ENCODE assay signal across 1 cellular context in the genomic region with DNA sequence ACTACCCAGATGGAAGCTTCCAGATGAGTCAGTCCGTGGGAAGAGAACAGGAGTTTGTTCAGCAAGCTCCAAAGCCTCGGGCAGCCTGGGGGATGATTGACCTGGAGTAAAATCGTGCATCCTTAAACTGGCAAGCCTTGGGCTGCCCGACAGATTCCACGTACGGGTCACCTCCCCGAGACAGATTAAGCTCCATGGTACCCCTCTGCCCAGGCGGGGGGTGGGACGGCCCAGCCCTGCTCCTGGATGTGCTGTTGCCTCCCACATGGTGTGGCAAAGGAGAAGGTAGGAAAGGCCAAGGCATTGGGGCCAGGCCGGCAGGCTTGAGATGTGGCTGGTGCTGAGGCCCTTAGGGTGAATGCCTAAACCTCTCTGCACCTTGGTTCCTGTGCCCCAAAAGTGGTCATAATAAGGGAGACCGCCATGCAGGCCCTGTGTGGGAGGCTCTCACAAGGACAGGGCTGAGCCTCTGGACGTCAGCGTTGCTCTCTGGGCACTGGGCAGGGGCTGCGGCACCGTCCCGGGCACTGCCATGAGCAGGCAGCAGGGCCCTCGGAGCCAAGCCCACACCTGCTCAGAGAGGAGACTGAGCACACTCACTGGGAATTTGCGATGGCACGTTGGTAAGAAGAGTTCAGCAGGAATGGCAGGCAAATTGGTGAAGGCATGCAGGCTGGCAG.
TF ChIP-seq lines count a peak whose summit lies in the region.

No MANE protein-coding gene starts in this region.

TF ChIP-seq in H1, 55 proteins besides CTCF, POLR2A, EP300 and RAD21 (continued from another document):
- TF ChIP-seq, protein P1, sequence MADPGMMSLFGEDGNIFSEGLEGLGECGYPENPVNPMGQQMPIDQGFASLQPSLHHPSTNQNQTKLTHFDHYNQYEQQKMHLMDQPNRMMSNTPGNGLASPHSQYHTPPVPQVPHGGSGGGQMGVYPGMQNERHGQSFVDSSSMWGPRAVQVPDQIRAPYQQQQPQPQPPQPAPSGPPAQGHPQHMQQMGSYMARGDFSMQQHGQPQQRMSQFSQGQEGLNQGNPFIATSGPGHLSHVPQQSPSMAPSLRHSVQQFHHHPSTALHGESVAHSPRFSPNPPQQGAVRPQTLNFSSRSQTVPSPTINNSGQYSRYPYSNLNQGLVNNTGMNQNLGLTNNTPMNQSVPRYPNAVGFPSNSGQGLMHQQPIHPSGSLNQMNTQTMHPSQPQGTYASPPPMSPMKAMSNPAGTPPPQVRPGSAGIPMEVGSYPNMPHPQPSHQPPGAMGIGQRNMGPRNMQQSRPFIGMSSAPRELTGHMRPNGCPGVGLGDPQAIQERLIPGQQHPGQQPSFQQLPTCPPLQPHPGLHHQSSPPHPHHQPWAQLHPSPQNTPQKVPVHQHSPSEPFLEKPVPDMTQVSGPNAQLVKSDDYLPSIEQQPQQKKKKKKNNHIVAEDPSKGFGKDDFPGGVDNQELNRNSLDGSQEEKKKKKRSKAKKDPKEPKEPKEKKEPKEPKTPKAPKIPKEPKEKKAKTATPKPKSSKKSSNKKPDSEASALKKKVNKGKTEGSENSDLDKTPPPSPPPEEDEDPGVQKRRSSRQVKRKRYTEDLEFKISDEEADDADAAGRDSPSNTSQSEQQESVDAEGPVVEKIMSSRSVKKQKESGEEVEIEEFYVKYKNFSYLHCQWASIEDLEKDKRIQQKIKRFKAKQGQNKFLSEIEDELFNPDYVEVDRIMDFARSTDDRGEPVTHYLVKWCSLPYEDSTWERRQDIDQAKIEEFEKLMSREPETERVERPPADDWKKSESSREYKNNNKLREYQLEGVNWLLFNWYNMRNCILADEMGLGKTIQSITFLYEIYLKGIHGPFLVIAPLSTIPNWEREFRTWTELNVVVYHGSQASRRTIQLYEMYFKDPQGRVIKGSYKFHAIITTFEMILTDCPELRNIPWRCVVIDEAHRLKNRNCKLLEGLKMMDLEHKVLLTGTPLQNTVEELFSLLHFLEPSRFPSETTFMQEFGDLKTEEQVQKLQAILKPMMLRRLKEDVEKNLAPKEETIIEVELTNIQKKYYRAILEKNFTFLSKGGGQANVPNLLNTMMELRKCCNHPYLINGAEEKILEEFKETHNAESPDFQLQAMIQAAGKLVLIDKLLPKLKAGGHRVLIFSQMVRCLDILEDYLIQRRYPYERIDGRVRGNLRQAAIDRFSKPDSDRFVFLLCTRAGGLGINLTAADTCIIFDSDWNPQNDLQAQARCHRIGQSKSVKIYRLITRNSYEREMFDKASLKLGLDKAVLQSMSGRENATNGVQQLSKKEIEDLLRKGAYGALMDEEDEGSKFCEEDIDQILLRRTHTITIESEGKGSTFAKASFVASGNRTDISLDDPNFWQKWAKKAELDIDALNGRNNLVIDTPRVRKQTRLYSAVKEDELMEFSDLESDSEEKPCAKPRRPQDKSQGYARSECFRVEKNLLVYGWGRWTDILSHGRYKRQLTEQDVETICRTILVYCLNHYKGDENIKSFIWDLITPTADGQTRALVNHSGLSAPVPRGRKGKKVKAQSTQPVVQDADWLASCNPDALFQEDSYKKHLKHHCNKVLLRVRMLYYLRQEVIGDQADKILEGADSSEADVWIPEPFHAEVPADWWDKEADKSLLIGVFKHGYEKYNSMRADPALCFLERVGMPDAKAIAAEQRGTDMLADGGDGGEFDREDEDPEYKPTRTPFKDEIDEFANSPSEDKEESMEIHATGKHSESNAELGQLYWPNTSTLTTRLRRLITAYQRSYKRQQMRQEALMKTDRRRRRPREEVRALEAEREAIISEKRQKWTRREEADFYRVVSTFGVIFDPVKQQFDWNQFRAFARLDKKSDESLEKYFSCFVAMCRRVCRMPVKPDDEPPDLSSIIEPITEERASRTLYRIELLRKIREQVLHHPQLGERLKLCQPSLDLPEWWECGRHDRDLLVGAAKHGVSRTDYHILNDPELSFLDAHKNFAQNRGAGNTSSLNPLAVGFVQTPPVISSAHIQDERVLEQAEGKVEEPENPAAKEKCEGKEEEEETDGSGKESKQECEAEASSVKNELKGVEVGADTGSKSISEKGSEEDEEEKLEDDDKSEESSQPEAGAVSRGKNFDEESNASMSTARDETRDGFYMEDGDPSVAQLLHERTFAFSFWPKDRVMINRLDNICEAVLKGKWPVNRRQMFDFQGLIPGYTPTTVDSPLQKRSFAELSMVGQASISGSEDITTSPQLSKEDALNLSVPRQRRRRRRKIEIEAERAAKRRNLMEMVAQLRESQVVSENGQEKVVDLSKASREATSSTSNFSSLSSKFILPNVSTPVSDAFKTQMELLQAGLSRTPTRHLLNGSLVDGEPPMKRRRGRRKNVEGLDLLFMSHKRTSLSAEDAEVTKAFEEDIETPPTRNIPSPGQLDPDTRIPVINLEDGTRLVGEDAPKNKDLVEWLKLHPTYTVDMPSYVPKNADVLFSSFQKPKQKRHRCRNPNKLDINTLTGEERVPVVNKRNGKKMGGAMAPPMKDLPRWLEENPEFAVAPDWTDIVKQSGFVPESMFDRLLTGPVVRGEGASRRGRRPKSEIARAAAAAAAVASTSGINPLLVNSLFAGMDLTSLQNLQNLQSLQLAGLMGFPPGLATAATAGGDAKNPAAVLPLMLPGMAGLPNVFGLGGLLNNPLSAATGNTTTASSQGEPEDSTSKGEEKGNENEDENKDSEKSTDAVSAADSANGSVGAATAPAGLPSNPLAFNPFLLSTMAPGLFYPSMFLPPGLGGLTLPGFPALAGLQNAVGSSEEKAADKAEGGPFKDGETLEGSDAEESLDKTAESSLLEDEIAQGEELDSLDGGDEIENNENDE (IDR thresholded peaks at IDR 0.05; ENCODE audit: insufficient replicate concordance, low read length): no peak
- TF ChIP-seq SRF (IDR thresholded peaks at IDR 0.05; ENCODE audit: low read depth, low read length) (no peak), POU5F1 (IDR thresholded peaks at IDR 0.05; ENCODE audit: low read depth, low read length) (no peak), ASH2L (IDR thresholded peaks at IDR 0.05; ENCODE audit: low read length) (no peak), BACH1 (IDR thresholded peaks at IDR 0.05; ENCODE audit: low read length) (no peak), RXRA (IDR thresholded peaks at IDR 0.05; ENCODE audit: insufficient read depth, low read depth, low read length) (no peak), SUZ12 (IDR thresholded peaks at IDR 0.05; ENCODE audit: low read length) (no peak), CEBPB (IDR thresholded peaks at IDR 0.05; ENCODE audit: low read depth, low read length) (no peak), PHF8 (conservative IDR thresholded peaks at IDR 0.05; ENCODE audit: low read depth, low read length) (no peak), CHD1 (IDR thresholded peaks at IDR 0.05; ENCODE audit: low read depth, low read length) (no peak), JUND (IDR thresholded peaks at IDR 0.05; ENCODE audit: low read length) (no peak), JUN (IDR thresholded peaks at IDR 0.05; ENCODE audit: low read depth, low read length) (no peak), NRF1 (IDR thresholded peaks at IDR 0.05; ENCODE audit: low read depth, low read length) (no peak)
- TF ChIP-seq, protein P2, sequence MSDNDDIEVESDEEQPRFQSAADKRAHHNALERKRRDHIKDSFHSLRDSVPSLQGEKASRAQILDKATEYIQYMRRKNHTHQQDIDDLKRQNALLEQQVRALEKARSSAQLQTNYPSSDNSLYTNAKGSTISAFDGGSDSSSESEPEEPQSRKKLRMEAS (IDR thresholded peaks at IDR 0.05): no peak
- TF ChIP-seq, protein P3, sequence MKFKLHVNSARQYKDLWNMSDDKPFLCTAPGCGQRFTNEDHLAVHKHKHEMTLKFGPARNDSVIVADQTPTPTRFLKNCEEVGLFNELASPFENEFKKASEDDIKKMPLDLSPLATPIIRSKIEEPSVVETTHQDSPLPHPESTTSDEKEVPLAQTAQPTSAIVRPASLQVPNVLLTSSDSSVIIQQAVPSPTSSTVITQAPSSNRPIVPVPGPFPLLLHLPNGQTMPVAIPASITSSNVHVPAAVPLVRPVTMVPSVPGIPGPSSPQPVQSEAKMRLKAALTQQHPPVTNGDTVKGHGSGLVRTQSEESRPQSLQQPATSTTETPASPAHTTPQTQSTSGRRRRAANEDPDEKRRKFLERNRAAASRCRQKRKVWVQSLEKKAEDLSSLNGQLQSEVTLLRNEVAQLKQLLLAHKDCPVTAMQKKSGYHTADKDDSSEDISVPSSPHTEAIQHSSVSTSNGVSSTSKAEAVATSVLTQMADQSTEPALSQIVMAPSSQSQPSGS (IDR thresholded peaks at IDR 0.05; ENCODE audit: low read length): no peak
